In the genomic region with DNA sequence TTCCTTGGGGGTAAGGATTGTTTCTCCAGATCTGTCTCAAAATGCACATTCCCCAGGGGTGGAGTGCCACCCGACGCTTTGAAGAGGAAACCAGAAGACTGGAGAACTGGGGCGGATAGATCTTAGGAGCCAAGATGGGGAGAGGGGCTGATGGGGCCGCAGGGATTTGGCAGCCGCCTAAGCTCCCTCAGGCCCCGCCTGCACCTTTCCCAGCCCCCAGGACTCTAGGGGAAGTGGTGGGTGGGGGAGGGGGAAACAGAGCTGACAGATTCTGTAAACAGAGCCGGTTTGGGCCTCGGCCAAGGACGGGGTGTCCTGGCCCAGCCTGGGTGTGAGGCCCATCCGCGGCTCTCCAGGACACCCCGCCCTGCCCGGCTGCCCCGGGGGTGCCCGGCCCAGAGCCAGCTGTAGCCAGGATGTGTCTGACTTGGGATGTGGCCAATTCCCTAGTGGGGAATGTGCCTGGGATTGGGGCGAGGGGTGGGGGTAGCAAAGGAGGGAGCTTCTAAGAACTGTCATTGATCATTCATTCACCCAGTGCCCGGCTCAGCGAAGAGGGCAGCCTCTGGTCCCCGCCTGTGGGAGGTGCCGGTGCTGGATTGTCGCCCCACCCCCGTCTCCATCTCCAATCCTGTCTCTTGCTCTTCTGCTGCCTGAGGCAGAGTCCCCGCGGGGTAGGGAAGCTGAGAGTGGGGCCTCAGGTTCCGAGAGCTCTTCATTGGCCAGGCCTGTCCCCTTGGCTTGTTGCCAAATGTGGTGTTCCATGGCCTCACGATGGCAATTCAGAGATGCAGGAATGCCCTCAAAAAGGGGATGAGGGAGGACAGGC, we compare ENCODE assay signal across 1 cellular context.
TF ChIP-seq lines count a peak whose summit lies in the region.

No MANE protein-coding gene starts in this region.

TF ChIP-seq in GM12878, 131 proteins besides CTCF, POLR2A, EP300 and RAD21 (continued from another document):
- TF ChIP-seq, protein P1, sequence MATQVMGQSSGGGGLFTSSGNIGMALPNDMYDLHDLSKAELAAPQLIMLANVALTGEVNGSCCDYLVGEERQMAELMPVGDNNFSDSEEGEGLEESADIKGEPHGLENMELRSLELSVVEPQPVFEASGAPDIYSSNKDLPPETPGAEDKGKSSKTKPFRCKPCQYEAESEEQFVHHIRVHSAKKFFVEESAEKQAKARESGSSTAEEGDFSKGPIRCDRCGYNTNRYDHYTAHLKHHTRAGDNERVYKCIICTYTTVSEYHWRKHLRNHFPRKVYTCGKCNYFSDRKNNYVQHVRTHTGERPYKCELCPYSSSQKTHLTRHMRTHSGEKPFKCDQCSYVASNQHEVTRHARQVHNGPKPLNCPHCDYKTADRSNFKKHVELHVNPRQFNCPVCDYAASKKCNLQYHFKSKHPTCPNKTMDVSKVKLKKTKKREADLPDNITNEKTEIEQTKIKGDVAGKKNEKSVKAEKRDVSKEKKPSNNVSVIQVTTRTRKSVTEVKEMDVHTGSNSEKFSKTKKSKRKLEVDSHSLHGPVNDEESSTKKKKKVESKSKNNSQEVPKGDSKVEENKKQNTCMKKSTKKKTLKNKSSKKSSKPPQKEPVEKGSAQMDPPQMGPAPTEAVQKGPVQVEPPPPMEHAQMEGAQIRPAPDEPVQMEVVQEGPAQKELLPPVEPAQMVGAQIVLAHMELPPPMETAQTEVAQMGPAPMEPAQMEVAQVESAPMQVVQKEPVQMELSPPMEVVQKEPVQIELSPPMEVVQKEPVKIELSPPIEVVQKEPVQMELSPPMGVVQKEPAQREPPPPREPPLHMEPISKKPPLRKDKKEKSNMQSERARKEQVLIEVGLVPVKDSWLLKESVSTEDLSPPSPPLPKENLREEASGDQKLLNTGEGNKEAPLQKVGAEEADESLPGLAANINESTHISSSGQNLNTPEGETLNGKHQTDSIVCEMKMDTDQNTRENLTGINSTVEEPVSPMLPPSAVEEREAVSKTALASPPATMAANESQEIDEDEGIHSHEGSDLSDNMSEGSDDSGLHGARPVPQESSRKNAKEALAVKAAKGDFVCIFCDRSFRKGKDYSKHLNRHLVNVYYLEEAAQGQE (IDR thresholded peaks at IDR 0.05; ENCODE audit: low read depth, low read length) = no peak
- TF ChIP-seq CBX5 (IDR thresholded peaks at IDR 0.05; ENCODE audit: low read depth) = no peak
